In the genomic region with DNA sequence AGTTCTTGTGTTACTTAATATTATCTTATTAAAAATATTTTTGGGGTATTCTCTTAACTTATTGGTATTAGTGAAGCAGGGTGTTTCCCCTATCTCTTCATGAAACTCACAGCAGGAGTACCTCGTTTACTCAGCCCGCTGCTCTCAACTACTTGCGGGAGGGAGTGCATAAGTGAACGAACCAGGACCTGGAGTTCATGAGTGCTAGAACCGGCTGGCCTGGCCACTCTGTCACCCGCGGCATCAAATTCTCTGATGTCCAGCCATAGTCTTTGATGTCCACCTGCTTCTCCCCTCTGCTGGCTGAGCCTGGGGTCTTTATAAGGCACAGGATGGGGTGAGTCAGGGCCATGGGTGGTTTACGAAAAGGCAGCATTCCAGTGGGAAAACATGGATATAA, we compare ENCODE assay signal across 27 cellular contexts.
DNase-seq lines count a peak whose midpoint lies in the region; ATAC-seq, FAIRE-seq and TF ChIP-seq lines count a peak whose summit lies in the region.
"Had no signal": no experiment of that assay in that cellular context is flagged by ENCODE, and none has a peak within 500 bp of the region (broad histone marks: within the 10 kb centered on the region; RNA-seq: fewer than 3 reads in every experiment).

No MANE protein-coding gene starts in this region.

- H3F3A ChIP-seq in GM23338 (replicated peaks; ENCODE audit: low read depth) (no peaks in the 10 kb centered on the region), MM.1S (ENCODE audit: insufficient read depth, low read length) (no peaks in the 10 kb centered on the region)

- H4K91ac ChIP-seq in H1 (replicated peaks; ENCODE audit: insufficient read length, low read length), result no peak overlapping the region

- TF ChIP-seq POLR2A in H1 (IDR thresholded peaks at IDR 0.05; ENCODE audit: control extremely low read depth in 1 of 2, low read depth in 2 of 2, low read length in 2 of 2), result no peak

- peaks cover 8% of the 10 kb centered on the region; the same call in 2 of the 3 replicates for H3K4me1 Mint-ChIP-seq in GM23338
- H3K4me1 Mint-ChIP-seq in naive thymus-derived CD4-positive, alpha-beta T cell, result no peaks in the 10 kb centered on the region
- H3K4me1 Mint-ChIP-seq: CD14-positive monocyte; CD4-positive, alpha-beta memory T cell; CD4-positive, CD25-positive, alpha-beta regulatory T cell; CD8-positive, alpha-beta memory T cell had no signal

- no peak for TF ChIP-seq EP300 in H1 (IDR thresholded peaks at IDR 0.05; ENCODE audit: borderline replicate concordance in 1 of 2, low read depth in 2 of 2, low read length in 2 of 2)

- no peak overlapping the region for H3K23ac ChIP-seq in H1 (ENCODE audit: insufficient read length)

- H2BK20ac ChIP-seq in H1 (ENCODE audit: low read length), result no peak overlapping the region

- H3K4me2 ChIP-seq in GM23338 (no peak overlapping the region), H1 (ENCODE audit: insufficient read depth in 1 of 2, low read depth in 2 of 2, low read length in 2 of 2) (no peak overlapping the region), MM.1S (ENCODE audit: low read depth, low read length) (no peak overlapping the region)
- H3K4me2 ChIP-seq: BLaER1 had no signal

- no peaks in the 10 kb centered on the region for H3K9me3 Mint-ChIP-seq in GM23338
- peaks cover 0 to 19% (median 4%) of the 10 kb centered on the region in 11 donors for H3K9me3 Mint-ChIP-seq in naive thymus-derived CD4-positive, alpha-beta T cell

- H3K27ac ChIP-seq in GM23338 (ENCODE audit: low read depth) (no peak overlapping the region), H1 (ENCODE audit: low read depth, low read length) (no peak overlapping the region), MM.1S (ENCODE audit: low read length) (no peak overlapping the region)
- H3K27ac ChIP-seq in naive thymus-derived CD4-positive, alpha-beta T cell (ENCODE audit: low read depth, low read length), result no peak overlapping the region
- H3K27ac ChIP-seq: BLaER1 had no signal

- no peak overlapping the region for H3K18ac ChIP-seq in H1 (ENCODE audit: extremely low read depth, low read length)

- H2AK5ac ChIP-seq in H1 (ENCODE audit: low read depth, low read length), result no peak overlapping the region

- H3K4ac ChIP-seq in H1 (replicated peaks; ENCODE audit: insufficient read length, low read depth, low read length), result no peak overlapping the region

- H2BK120ac ChIP-seq in H1 (replicated peaks; ENCODE audit: low read depth, low read length), result no peak overlapping the region

- WGBS in H1 (ENCODE audit: extremely low coverage in 1 of 2, insufficient coverage in 1 of 2, insufficient read length in 1 of 2, insufficient replicate concordance in 2 of 2, low coverage in 1 of 2, low lambda C conversion rate in 2 of 2, missing lambda C conversion rate in 1 of 2), 2 experiments, result 86% methylated on average over 8 of the region's 8 CpGs; no CpG with 5 or more reads in 1 of the 2 experiments

- H3K9me2 ChIP-seq in GM23338 (ENCODE audit: insufficient read depth) (no peaks in the 10 kb centered on the region; the same call in none of the 2 replicates), MM.1S (replicated peaks; ENCODE audit: insufficient read depth, low read length) (no peaks in the 10 kb centered on the region)

- H2BK15ac ChIP-seq in H1 (ENCODE audit: low read length), result no peak overlapping the region

- H2BK5ac ChIP-seq in H1 (ENCODE audit: low read depth, low read length), result no peak overlapping the region

- no peak overlapping the region for H3K14ac ChIP-seq in H1 (ENCODE audit: insufficient read length)

- no peak for TF ChIP-seq RAD21 in H1 (IDR thresholded peaks at IDR 0.05 in 1 of 2, conservative IDR thresholded peaks at IDR 0.05 in 1 of 2; ENCODE audit: low read depth in 2 of 2, low read length in 2 of 2)

- no peaks in the 10 kb centered on the region for H4K20me1 ChIP-seq in GM23338 (replicated peaks; ENCODE audit: insufficient read depth)
- H4K20me1 ChIP-seq in H1 (replicated peaks in 1 of 2; ENCODE audit: control insufficient read depth in 1 of 2, insufficient read depth in 2 of 2, low read length in 2 of 2), result no peaks in the 10 kb centered on the region
- no peaks in the 10 kb centered on the region for H4K20me1 ChIP-seq in MM.1S (ENCODE audit: insufficient read depth, low read length)
- H4K20me1 ChIP-seq: BLaER1 had no signal

- no peak overlapping the region for H3K4me3 Mint-ChIP-seq in GM23338
- no peak overlapping the region for H3K4me3 Mint-ChIP-seq in naive thymus-derived CD4-positive, alpha-beta T cell
- H3K4me3 Mint-ChIP-seq: CD14-positive monocyte; CD4-positive, alpha-beta memory T cell; CD4-positive, CD25-positive, alpha-beta regulatory T cell; CD8-positive, alpha-beta memory T cell had no signal

- H3K9me3 ChIP-seq in H1 (ENCODE audit: insufficient read depth in 2 of 2, low read depth in 1 of 2, low read length in 1 of 2) (no peaks in the 10 kb centered on the region), MM.1S (replicated peaks; ENCODE audit: insufficient read depth, low read length) (no peaks in the 10 kb centered on the region)
- no peaks in the 10 kb centered on the region for H3K9me3 ChIP-seq in naive thymus-derived CD4-positive, alpha-beta T cell (ENCODE audit: control insufficient read depth in 2 of 3, low read length in 3 of 3)
- H3K9me3 ChIP-seq: BE2C, BLaER1 had no signal

- H3K79me2 ChIP-seq in GM23338 (replicated peaks; ENCODE audit: insufficient read depth), result no peaks in the 10 kb centered on the region
- no peaks in the 10 kb centered on the region for H3K79me2 ChIP-seq in H1 (ENCODE audit: control insufficient read depth in 1 of 2, insufficient read depth in 2 of 2, low read length in 2 of 2)
- no peaks in the 10 kb centered on the region for H3K79me2 ChIP-seq in MM.1S (ENCODE audit: low read length)

- no peak overlapping the region for H2AFZ ChIP-seq in GM23338
- peak overlapping the region; percentile 70; the same call in 1 of the 2 replicates for H2AFZ ChIP-seq in H1 (ENCODE audit: low read length)
- no peak overlapping the region for H2AFZ ChIP-seq in MM.1S (ENCODE audit: low read length)

- no peaks in the 10 kb centered on the region for H3K27me3 Mint-ChIP-seq in GM23338 (ENCODE audit: insufficient read depth, low read depth, poor library complexity)
- H3K27me3 Mint-ChIP-seq in naive thymus-derived CD4-positive, alpha-beta T cell, result no peaks in the 10 kb centered on the region
- H3K27me3 Mint-ChIP-seq: CD4-positive, alpha-beta memory T cell; CD4-positive, CD25-positive, alpha-beta regulatory T cell; CD8-positive, alpha-beta memory T cell had no signal

- H3K27me3 ChIP-seq in GM23338 (ENCODE audit: insufficient read depth) (no peaks in the 10 kb centered on the region), H1 (replicated peaks in 1 of 4; ENCODE audit: control insufficient read depth in 3 of 4, extremely low read depth in 1 of 4, insufficient read depth in 3 of 4, low read length in 3 of 4) (no peaks in the 10 kb centered on the region), MM.1S (replicated peaks; ENCODE audit: insufficient read depth, low read length) (no peaks in the 10 kb centered on the region)
- H3K27me3 ChIP-seq in naive thymus-derived CD4-positive, alpha-beta T cell (ENCODE audit: control insufficient read depth in 2 of 2, insufficient read depth in 2 of 2, low read length in 2 of 2), result no peaks in the 10 kb centered on the region
- H3K27me3 ChIP-seq: BE2C, BLaER1 had no signal

- no peak overlapping the region for H2BK12ac ChIP-seq in H1 (ENCODE audit: low read depth, low read length)

- TF ChIP-seq CTCF in GM23338 (conservative IDR thresholded peaks at IDR 0.05; ENCODE audit: low read depth in 2 of 2) (no peak), H1 (IDR thresholded peaks at IDR 0.05; ENCODE audit: control extremely low read depth in 1 of 3, insufficient read depth in 1 of 3, low read depth in 1 of 3, low read length in 3 of 3) (no peak), MM.1S (IDR thresholded peaks at IDR 0.05; ENCODE audit: low read length) (no peak)

- H3K36me3 ChIP-seq in GM23338 (ENCODE audit: insufficient read depth) (no peaks in the 10 kb centered on the region), H1 (ENCODE audit: control insufficient read depth in 2 of 4, insufficient read depth in 4 of 4, low read length in 3 of 4) (no peaks in the 10 kb centered on the region), MM.1S (replicated peaks; ENCODE audit: insufficient read depth, low read length) (no peaks in the 10 kb centered on the region)
- H3K36me3 ChIP-seq in naive thymus-derived CD4-positive, alpha-beta T cell (ENCODE audit: control insufficient read depth in 2 of 3, insufficient read depth in 3 of 3, low read length in 3 of 3), result no peaks in the 10 kb centered on the region
- H3K36me3 ChIP-seq: BE2C, BLaER1 had no signal

- DNase-seq in GM23338 (ENCODE audit: low spot score) (peak; percentile 11), H1 (ENCODE audit: low read depth in 1 of 2, low spot score in 2 of 2) (peak in 1 of 2 experiments; percentile 44), islet precursor cell (peak; percentile 56), MM.1S (no peak), posterior vena cava (ENCODE audit: low spot score) (no peak)
- no peak for DNase-seq in naive thymus-derived CD4-positive, alpha-beta T cell
- DNase-seq: 8988T; ACHN; BE2C; C1 segment of cervical spinal cord; CD4-positive, alpha-beta memory T cell; CD4-positive, CD25-positive, alpha-beta regulatory T cell; CD8-positive, alpha-beta memory T cell; COR-L47; DMS 273 treated with DMSO at 0.1 percent for 48 hours; DMS153; DMS53; DMS79; DND-41; GDM1 had no signal

- H3K4me1 ChIP-seq in GM23338 (ENCODE audit: insufficient read depth) (0 out of 2 replicates have a peak, but pooled peaks cover 5% of the 10 kb centered on the region), H1 (replicated peaks in 1 of 4; ENCODE audit: control insufficient read depth in 3 of 4, insufficient read depth in 4 of 4, low read length in 3 of 4) (peaks cover 0 to 7% (median 0%) of the 10 kb centered on the region in 4 experiments; a peak in 3 of 7 replicates), MM.1S (ENCODE audit: low read length) (no peaks in the 10 kb centered on the region)
- no peaks in the 10 kb centered on the region for H3K4me1 ChIP-seq in naive thymus-derived CD4-positive, alpha-beta T cell (ENCODE audit: control insufficient read depth in 2 of 2, insufficient read depth in 2 of 2, low read length in 2 of 2)
- H3K4me1 ChIP-seq: BE2C, BLaER1 had no signal

- H3K56ac ChIP-seq in H1 (replicated peaks; ENCODE audit: insufficient read length, low read depth, low read length), result no peak overlapping the region

- H3K36me3 Mint-ChIP-seq in GM23338 (ENCODE audit: low read depth), result no peaks in the 10 kb centered on the region
- H3K36me3 Mint-ChIP-seq in naive thymus-derived CD4-positive, alpha-beta T cell, result no peaks in the 10 kb centered on the region
- H3K36me3 Mint-ChIP-seq: CD14-positive monocyte; CD4-positive, alpha-beta memory T cell; CD4-positive, CD25-positive, alpha-beta regulatory T cell; CD8-positive, alpha-beta memory T cell had no signal

- H3K79me1 ChIP-seq in H1 (ENCODE audit: low read depth, low read length), result no peaks in the 10 kb centered on the region

- FAIRE-seq in H1 (lab: Jason Lieb, UNC), result no peak
- FAIRE-seq: A204.1, GM12878, GM12892, GM18507 had no signal

- POLR2A ChIA-PET in H1 (lab: Charles Lee; ENCODE audit: partially characterized antibody), result no interaction called here
- POLR2A ChIA-PET in naive thymus-derived CD4-positive, alpha-beta T cell (lab: Charles Lee), result no interaction called here

- H4K5ac ChIP-seq in H1 (ENCODE audit: insufficient read length, low read depth, low read length), result no peak overlapping the region

- H4K8ac ChIP-seq in H1 (ENCODE audit: extremely low read depth, insufficient read depth, low read length), result no peak overlapping the region

- intact Hi-C loops in naive thymus-derived CD4-positive, alpha-beta T cell (cut with micrococcal nuclease), result no loop called here
- intact Hi-C loops in posterior vena cava (cut with DNase I), result no loop called here

- no peak overlapping the region for H3K9ac ChIP-seq in H1 (replicated peaks in 1 of 4; ENCODE audit: extremely low read depth in 1 of 4, low read depth in 3 of 4, low read length in 3 of 4)
- no peak overlapping the region for H3K9ac ChIP-seq in MM.1S (ENCODE audit: low read length)
- H3K9ac ChIP-seq: BLaER1 had no signal

- CTCF ChIA-PET in H1 (lab: Charles Lee; ENCODE audit: partially characterized antibody), result no interaction called here
- CTCF ChIA-PET in naive thymus-derived CD4-positive, alpha-beta T cell (lab: Charles Lee), result no interaction called here

- H3K23me2 ChIP-seq in H1 (ENCODE audit: low read depth, low read length), result no peaks in the 10 kb centered on the region

- ATAC-seq in GM23338 (no peak; the same call in 2 of the 3 replicates), GM21825 (IDR thresholded peaks at IDR 0.05; ENCODE audit: unreplicated experiment) (no peak)
- ATAC-seq in naive thymus-derived CD4-positive, alpha-beta T cell, result no peak
- ATAC-seq: GM12878 had no signal

- H3K4me3 ChIP-seq in GM23338, result no peak overlapping the region
- no peak overlapping the region for H3K4me3 ChIP-seq in H1 (ENCODE audit: extremely low read depth in 1 of 4, insufficient read depth in 2 of 4, low read depth in 3 of 4, low read length in 4 of 4)
- no peak overlapping the region for H3K4me3 ChIP-seq in naive thymus-derived CD4-positive, alpha-beta T cell (ENCODE audit: low read length)
- H3K4me3 ChIP-seq in MM.1S (ENCODE audit: low read length), result no peak overlapping the region
- H3K4me3 ChIP-seq: BLaER1, GM12878 had no signal

- no peak overlapping the region for H3K27ac Mint-ChIP-seq in GM23338
- H3K27ac Mint-ChIP-seq in naive thymus-derived CD4-positive, alpha-beta T cell, result no peak overlapping the region
- H3K27ac Mint-ChIP-seq: CD14-positive monocyte; CD4-positive, alpha-beta memory T cell; CD4-positive, CD25-positive, alpha-beta regulatory T cell; CD8-positive, alpha-beta memory T cell had no signal

Comparison
In these comparisons a context has a peak if more than half of its experiments do, and no peak if none do; other contexts are left out.
1. DNase-seq: peak in GM23338 (single experiment) and islet precursor cell (single experiment); none in naive thymus-derived CD4-positive, alpha-beta T cell (0 of 9), MM.1S (single experiment) and posterior vena cava (single experiment).